ENCODE assay signal across 8 cellular contexts in the genomic region with DNA sequence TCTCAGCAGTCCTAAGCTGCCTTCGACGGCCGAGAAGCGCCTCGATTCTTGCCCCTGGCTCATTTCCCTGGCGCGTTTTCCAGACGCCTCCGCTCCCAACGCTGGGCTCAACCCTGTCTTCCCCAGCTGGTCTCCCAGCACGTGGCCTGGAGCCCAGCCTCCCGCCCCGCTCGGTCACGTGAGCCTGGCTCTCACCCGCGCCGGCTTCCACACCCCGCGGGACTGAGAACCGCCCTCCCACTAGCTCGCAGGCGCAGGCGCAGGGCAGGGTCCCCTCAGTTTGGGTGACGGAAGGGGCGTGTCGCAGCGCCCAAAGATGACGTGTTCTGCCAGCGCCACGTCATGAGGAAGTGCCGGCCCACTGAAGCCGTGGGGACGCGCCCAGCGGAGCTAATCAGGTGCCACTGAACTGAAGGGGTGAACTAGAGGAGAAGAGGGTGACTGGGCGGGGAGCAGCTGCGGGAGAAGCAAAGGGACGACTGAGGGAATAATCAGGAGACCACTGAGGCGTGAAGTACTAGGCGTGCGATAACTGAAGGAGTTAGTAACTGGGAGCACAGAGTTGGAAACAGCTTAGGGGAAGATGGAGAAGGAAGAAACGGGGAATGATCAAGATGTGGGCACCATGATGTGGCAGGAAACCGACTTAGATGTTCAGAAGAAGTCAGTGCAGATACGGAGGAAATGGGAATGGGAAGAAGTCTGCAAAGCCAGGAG. TPM values are rescaled to one million over a fixed set of nuclear protein-coding genes. Genes with fewer than 3 reads are reported as not detected.
DNase-seq lines count a peak whose midpoint lies in the region; ATAC-seq and TF ChIP-seq lines count a peak whose summit lies in the region.

A gene with protein sequence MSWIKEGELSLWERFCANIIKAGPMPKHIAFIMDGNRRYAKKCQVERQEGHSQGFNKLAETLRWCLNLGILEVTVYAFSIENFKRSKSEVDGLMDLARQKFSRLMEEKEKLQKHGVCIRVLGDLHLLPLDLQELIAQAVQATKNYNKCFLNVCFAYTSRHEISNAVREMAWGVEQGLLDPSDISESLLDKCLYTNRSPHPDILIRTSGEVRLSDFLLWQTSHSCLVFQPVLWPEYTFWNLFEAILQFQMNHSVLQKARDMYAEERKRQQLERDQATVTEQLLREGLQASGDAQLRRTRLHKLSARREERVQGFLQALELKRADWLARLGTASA (plus strand): TSS at position 343 of the 717 bp plus-strand sequence. CDS start 625 bp downstream, outside the sequence.

- CTCF ChIA-PET in activated CD8-positive, alpha-beta memory T cell treated with anti-CD3 and anti-CD28 coated beads for 36 hours (lab: Charles Lee), result interaction anchor here (1.1 to 1.7 kb wide), 6 partner anchors 13 to 198 kb away, joined by 3 to 13 read pairs (median 4); a partner anchor contains a TSS

- DNase-seq in CMK (ENCODE audit: low read depth) (peak; percentile 98), GM20000 (ENCODE audit: low spot score) (peak; percentile 95), HT-29 (ENCODE audit: low spot score) (peak; percentile 99), NOMO-1 (lab: John Stamatoyannopoulos, UW; ENCODE audit: unreplicated experiment in 2 of 2) (peak; percentile 97 to 98), memory B cell (ENCODE audit: low spot score in 2 of 2) (peak; percentile 93 to 97)
- DNase-seq in effector CD8-positive, alpha-beta T cell (lab: John Stamatoyannopoulos, UW), result peak; percentile 96
- peak; percentile 94 for DNase-seq in stimulated activated CD8-positive, alpha-beta memory T cell treated with anti-CD3 and anti-CD28 coated beads, Interleukin-12 subunit alpha, Interleukin-12 subunit beta, amount 100 ng/mL, for 24 hours (ENCODE audit: extremely low read depth)

- H3K27ac Mint-ChIP-seq in memory B cell, result peak within 1 kb of the TSS; percentile 94

- TF ChIP-seq CTCF in GM20000 (IDR thresholded peaks at IDR 0.05; ENCODE audit: extremely low read depth, missing control alignments), result no peak

- ATAC-seq in memory B cell (ENCODE audit: low read depth), result peak; percentile 93

- peaks cover 12% of the 10 kb centered on the region for H3K4me1 Mint-ChIP-seq in memory B cell

- peak within 1 kb of the TSS; percentile 92 for H3K4me3 Mint-ChIP-seq in memory B cell

- no peaks in the 10 kb centered on the region for H3K27me3 Mint-ChIP-seq in memory B cell

- no peaks in the 10 kb centered on the region for H3K9me3 Mint-ChIP-seq in memory B cell

- H3K36me3 Mint-ChIP-seq in memory B cell, result peaks cover 6% of the 10 kb centered on the region

- POLR2A ChIA-PET in activated CD8-positive, alpha-beta memory T cell treated with anti-CD3 and anti-CD28 coated beads for 36 hours (lab: Charles Lee), result interaction anchor here (0.5 to 1.1 kb wide), 7 partner anchors 40 to 1075 kb away, joined by 3 to 11 read pairs (median 3); a partner anchor contains a TSS

RNA-seq across cellular contexts. Expression of the gene that starts here (rescaled TPM):
- 36.0 and 43.9 TPM in 2 replicates for total RNA-seq in HT-29 (2014; rRNA removed; shearing (Covaris generic))
- total RNA-seq in activated CD8-positive, alpha-beta memory T cell treated with anti-CD3 and anti-CD28 coated beads for 36 hours, result 10 to 100 TPM; 51.3 to 52.2 TPM

Comparison
In these comparisons a context has a peak if more than half of its experiments do, and no peak if none do; other contexts are left out.
1. Peak in every context shown above with its lines: DNase-seq and ATAC-seq.